ENCODE assay signal across 19 cellular contexts in genomic region chr1:79380078-79380477, GRCh38.
"Had no signal": no experiment of that assay in that cellular context is flagged by ENCODE, and none has a peak within 500 bp of the region (broad histone marks: within the 10 kb centered on the region; RNA-seq: fewer than 3 reads in every experiment).

No MANE protein-coding gene starts in this region.

- H3K4me3 Mint-ChIP-seq: activated naive CD4-positive, alpha-beta T cell treated with anti-CD3 and anti-CD28 coated beads, Interleukin-2, amount 50 U/mL, for 24 hours; activated T-cell treated with anti-CD3 and anti-CD28 coated beads, Interleukin-2, amount 50 U/mL, for 72 hours; dendritic cell treated with granulocyte-macrophage colony-stimulating factor and Interleukin-4, amounts not matched to agents 40 ng/mL and 50 ng/mL, for 4 days; nephron progenitor cell; stimulated activated naive B cell treated with anti-CD40 and anti-IgM and Interleukin-4, amounts not matched to agents 10 μg/mL and 1 μg/mL and 100 μg/mL, for 72 hours had no signal

- H3K36me3 Mint-ChIP-seq: activated naive CD4-positive, alpha-beta T cell treated with anti-CD3 and anti-CD28 coated beads, Interleukin-2, amount 50 U/mL, for 24 hours; stimulated activated naive B cell treated with anti-CD40 and anti-IgM and Interleukin-4, amounts not matched to agents 10 μg/mL and 1 μg/mL and 100 μg/mL, for 72 hours had no signal

- H3K9me3 ChIP-seq: thoracic aorta, upper lobe of left lung had no signal

- H3K36me3 ChIP-seq: thoracic aorta, upper lobe of left lung had no signal

- H3K27ac Mint-ChIP-seq: activated naive CD4-positive, alpha-beta T cell treated with anti-CD3 and anti-CD28 coated beads, Interleukin-2, amount 50 U/mL, for 24 hours; activated T-cell treated with anti-CD3 and anti-CD28 coated beads, Interleukin-2, amount 50 U/mL, for 72 hours; dendritic cell treated with granulocyte-macrophage colony-stimulating factor and Interleukin-4, amounts not matched to agents 40 ng/mL and 50 ng/mL, for 4 days; nephron progenitor cell; stimulated activated naive B cell treated with anti-CD40 and anti-IgM and Interleukin-4, amounts not matched to agents 10 μg/mL and 1 μg/mL and 100 μg/mL, for 72 hours had no signal

- H3K27me3 Mint-ChIP-seq: activated naive CD4-positive, alpha-beta T cell treated with anti-CD3 and anti-CD28 coated beads, Interleukin-2, amount 50 U/mL, for 24 hours; dendritic cell treated with granulocyte-macrophage colony-stimulating factor and Interleukin-4, amounts not matched to agents 40 ng/mL and 50 ng/mL, for 4 days; stimulated activated naive B cell treated with anti-CD40 and anti-IgM and Interleukin-4, amounts not matched to agents 10 μg/mL and 1 μg/mL and 100 μg/mL, for 72 hours had no signal

- DNase-seq: activated CD4-positive, alpha-beta T cell treated with anti-CD3 and anti-CD28 coated beads for 1 hour; activated CD8-positive, alpha-beta memory T cell treated with anti-CD3 and anti-CD28 coated beads for 24 hours; activated CD8-positive, alpha-beta memory T cell treated with anti-CD3 and anti-CD28 coated beads, Interleukin-2, amount 50 U/mL, for 48 hours; activated effector memory CD4-positive, alpha-beta T cell treated with anti-CD3 and anti-CD28 coated beads, Interleukin-2, amount 50 U/mL, for 16 hours; activated T-cell treated with anti-CD3 and anti-CD28 coated beads, Interleukin-2, amount 50 U/mL, for 72 hours; effector CD8-positive, alpha-beta T cell; foreskin melanocyte; glutamatergic neuron; hippocampal formation; kidney; midbrain; nephron progenitor cell; occipital lobe; posterior cingulate gyrus; stimulated activated naive B cell treated with anti-CD40 and anti-IgM and Interleukin-4, amounts not matched to agents 10 μg/mL and 1 μg/mL and 100 μg/mL, for 72 hours; upper lobe of left lung had no signal

- H3K27ac ChIP-seq: thoracic aorta, upper lobe of left lung had no signal

- H3K4me3 ChIP-seq: thoracic aorta, upper lobe of left lung had no signal

- H3K4me1 Mint-ChIP-seq: activated naive CD4-positive, alpha-beta T cell treated with anti-CD3 and anti-CD28 coated beads, Interleukin-2, amount 50 U/mL, for 24 hours; nephron progenitor cell; stimulated activated naive B cell treated with anti-CD40 and anti-IgM and Interleukin-4, amounts not matched to agents 10 μg/mL and 1 μg/mL and 100 μg/mL, for 72 hours had no signal

- H3K4me1 ChIP-seq: upper lobe of left lung had no signal

- H3K27me3 ChIP-seq: upper lobe of left lung had no signal

- H3K9me3 Mint-ChIP-seq: nephron progenitor cell; stimulated activated naive B cell treated with anti-CD40 and anti-IgM and Interleukin-4, amounts not matched to agents 10 μg/mL and 1 μg/mL and 100 μg/mL, for 72 hours had no signal
